ENCODE assay signal across 18 cellular contexts in the genomic region with DNA sequence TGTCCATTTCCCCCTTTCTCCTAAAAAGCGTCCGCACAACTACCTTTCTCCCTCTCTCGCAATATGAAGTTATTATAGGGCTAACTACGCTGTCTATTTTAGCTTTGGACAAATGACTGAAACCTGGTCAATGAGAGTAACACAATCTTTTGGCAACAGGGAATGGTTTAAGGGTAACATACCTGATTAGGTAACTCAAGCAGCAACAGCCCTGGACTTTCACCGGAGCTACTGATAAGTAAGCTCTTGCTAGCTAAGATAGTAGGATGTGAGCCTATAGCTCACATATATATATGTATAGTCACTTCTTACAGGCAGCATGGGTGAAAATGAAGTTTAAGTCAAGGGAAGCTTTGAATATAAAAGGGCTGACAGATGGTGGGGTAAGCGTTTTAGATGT.
"Had no signal": no experiment of that assay in that cellular context is flagged by ENCODE, and none has a peak within 500 bp of the region (broad histone marks: within the 10 kb centered on the region; RNA-seq: fewer than 3 reads in every experiment).

No MANE protein-coding gene starts in this region.

- H3K27ac ChIP-seq: epithelial cell of prostate, esophagus muscularis mucosa, gastrocnemius medialis, heart right ventricle, left lung, lower lobe of right lung, sigmoid colon, skin epidermis had no signal

- H3K27ac Mint-ChIP-seq: memory B cell, naive B cell had no signal

- H3K27me3 Mint-ChIP-seq: memory B cell, naive B cell had no signal

- H3K4me1 Mint-ChIP-seq: memory B cell, naive B cell had no signal

- H3K4me3 ChIP-seq: esophagus muscularis mucosa, gastrocnemius medialis, heart right ventricle, left lung, lower lobe of right lung, sigmoid colon, skin epidermis had no signal

- DNase-seq: effector memory CD4-positive, alpha-beta T cell; gastrocnemius medialis; heart right ventricle; islet precursor cell; left lung; lower lobe of right lung; naive B cell; occipital lobe; posterior cingulate gyrus; sigmoid colon; stimulated activated CD4-positive, alpha-beta T cell treated with anti-CD3 and anti-CD28 coated beads, Interleukin-12 subunit alpha, Interleukin-12 subunit beta, amount 100 ng/mL, for 4 hours; stimulated activated naive CD4-positive, alpha-beta T cell; trophoblast cell had no signal

- H3K27me3 ChIP-seq: esophagus muscularis mucosa, gastrocnemius medialis, heart right ventricle, left lung, sigmoid colon had no signal

- H3K4me3 Mint-ChIP-seq: memory B cell, naive B cell, nephron had no signal

- H3K4me1 ChIP-seq: gastrocnemius medialis, heart right ventricle, left lung, lower lobe of right lung, sigmoid colon had no signal

- ATAC-seq: gastrocnemius medialis, heart right ventricle, left lung, lower lobe of right lung had no signal

- H3K36me3 ChIP-seq: esophagus muscularis mucosa, gastrocnemius medialis, heart right ventricle, left lung, lower lobe of right lung, sigmoid colon had no signal

- H3K9me3 ChIP-seq: esophagus muscularis mucosa, gastrocnemius medialis, lower lobe of right lung, sigmoid colon had no signal

- H3K36me3 Mint-ChIP-seq: memory B cell, naive B cell had no signal
